ENCODE assay signal across 8 cellular contexts in genomic region chr2:24919100-24919976, GRCh38. TPM values are rescaled to one million over a fixed set of nuclear protein-coding genes. Genes with fewer than 3 reads are reported as not detected.
A peak's percentile ranks its signal among the peaks of the same experiment; 100 is the strongest.
DNase-seq lines count a peak whose midpoint lies in the region; ATAC-seq, FAIRE-seq and TF ChIP-seq lines count a peak whose summit lies in the region.

No MANE protein-coding gene starts in this region.

- H3K9me3 ChIP-seq in RWPE2 (ENCODE audit: severe bottlenecking) (no peaks in the 10 kb centered on the region), hepatocyte (ENCODE audit: low read depth) (no peaks in the 10 kb centered on the region), small intestine (ENCODE audit: control insufficient read depth, low read depth) (no peaks in the 10 kb centered on the region)

- H3K4me1 ChIP-seq in ACC112 (ENCODE audit: control insufficient read depth, insufficient read depth, low read length, unreplicated experiment) (peaks cover 12% of the 10 kb centered on the region), RWPE2 (ENCODE audit: insufficient read depth, poor library complexity, severe bottlenecking) (no peaks in the 10 kb centered on the region), hepatocyte (ENCODE audit: insufficient read depth) (no peaks in the 10 kb centered on the region), small intestine (ENCODE audit: control insufficient read depth in 2 of 2, insufficient read depth in 1 of 2, low read depth in 1 of 2, low read length in 1 of 2) (peaks cover 0 to 2% of the 10 kb centered on the region in 2 donors)

- H3K27ac ChIP-seq in ACC112 (ENCODE audit: low read depth, low read length), result no peak overlapping the region
- peak overlapping the region; percentile 74 for H3K27ac ChIP-seq in RWPE2 (ENCODE audit: poor library complexity, severe bottlenecking)
- peak overlapping the region; percentile 16 for H3K27ac ChIP-seq in hepatocyte
- peak overlapping the region in 1 of 2 donors; percentile 77 for H3K27ac ChIP-seq in small intestine (ENCODE audit: low read depth in 1 of 2, low read length in 1 of 2)

- WGBS in hepatocyte (ENCODE audit: low lambda C conversion rate, missing lambda C conversion rate), result 6% methylated on average over 60 of the region's 67 CpGs
- 4 to 8% (median 4%) methylated on average over 36 to 67 of the region's 67 CpGs for WGBS in small intestine, 3 donors

- TF ChIP-seq CTCF in RWPE2 (IDR thresholded peaks at IDR 0.05; ENCODE audit: poor library complexity, severe bottlenecking) (no peak), hepatocyte (IDR thresholded peaks at IDR 0.05; ENCODE audit: poor library complexity) (no peak)

- peak overlapping the region; percentile 89 for H3K4me2 ChIP-seq in hepatocyte

- H3K9me2 ChIP-seq in hepatocyte (replicated peaks; ENCODE audit: insufficient read depth), result no peaks in the 10 kb centered on the region

- no peaks in the 10 kb centered on the region for H3K36me3 ChIP-seq in ACC112 (ENCODE audit: insufficient read depth, low read length)
- peaks cover 27% of the 10 kb centered on the region for H3K36me3 ChIP-seq in RWPE2 (ENCODE audit: low read depth)
- H3K36me3 ChIP-seq in hepatocyte (replicated peaks; ENCODE audit: insufficient read depth, low read depth), result no peaks in the 10 kb centered on the region
- no peaks in the 10 kb centered on the region for H3K36me3 ChIP-seq in small intestine (ENCODE audit: control insufficient read depth in 2 of 2, insufficient read depth in 2 of 2, low read length in 2 of 2)

- peak overlapping the region; percentile 86 for H3K4me3 ChIP-seq in ACC112 (ENCODE audit: low read depth, low read length)
- H3K4me3 ChIP-seq in RWPE2 (ENCODE audit: severe bottlenecking), result peak overlapping the region; percentile 96
- H3K4me3 ChIP-seq in hepatocyte, result peak overlapping the region; percentile 45
- H3K4me3 ChIP-seq in small intestine (ENCODE audit: low read depth in 1 of 2, low read length in 2 of 2), result peak overlapping the region; percentile 74 to 76

- FAIRE-seq in small intestine (lab: Jason Lieb, UNC) (no peak), RCC 7860 (lab: Jason Lieb, UNC) (no peak)

- DNase-seq in RWPE2 (ENCODE audit: low spot score) (no peak), hepatocyte (ENCODE audit: low spot score) (peak; percentile 27), small intestine (peak; percentile 45), RCC 7860 (ENCODE audit: low spot score) (no peak)
- DNase-seq in activated naive CD8-positive, alpha-beta T cell treated with anti-CD3 and anti-CD28 coated beads, Interleukin-2, amount 50 U/mL, for 16 hours (ENCODE audit: low read depth, low spot score), result peak; percentile 30

- peak overlapping the region; percentile 74 for H2AFZ ChIP-seq in ACC112 (ENCODE audit: low read length, unreplicated experiment)
- peak overlapping the region; percentile 64 for H2AFZ ChIP-seq in hepatocyte

- ATAC-seq in GM18867 (IDR thresholded peaks at IDR 0.05; ENCODE audit: unreplicated experiment) (peak; percentile 21), HG03139 (IDR thresholded peaks at IDR 0.05; ENCODE audit: unreplicated experiment) (peak; percentile 11), RWPE2 (ENCODE audit: low read depth) (peak; percentile 71)

- no peaks in the 10 kb centered on the region for H3K27me3 ChIP-seq in ACC112 (ENCODE audit: insufficient read depth, low read length)
- no peaks in the 10 kb centered on the region for H3K27me3 ChIP-seq in RWPE2 (ENCODE audit: insufficient read depth, poor library complexity, severe bottlenecking)
- H3K27me3 ChIP-seq in hepatocyte, result no peaks in the 10 kb centered on the region
- no peaks in the 10 kb centered on the region for H3K27me3 ChIP-seq in small intestine (ENCODE audit: control insufficient read depth in 2 of 2, insufficient read depth in 2 of 2, low read length in 2 of 2)

- no peaks in the 10 kb centered on the region for H3K79me2 ChIP-seq in ACC112 (ENCODE audit: control insufficient read depth, insufficient read depth, low read length, unreplicated experiment)
- H3K79me2 ChIP-seq in hepatocyte, result no peaks in the 10 kb centered on the region

- no peaks in the 10 kb centered on the region for H4K20me1 ChIP-seq in hepatocyte (ENCODE audit: insufficient read depth, poor library complexity, severe bottlenecking)

RNA-seq across cellular contexts. Expression of gene ADCY3, which starts 0.7 kb away (rescaled TPM):
- 8.5 and 15.0 TPM in 2 replicates for total RNA-seq in hepatocyte
- polyA plus RNA-seq in hepatocyte (13.8 and 20.0 TPM in 2 replicates), small intestine (10 to 100 TPM in 1 of 3 donors, 1 to 10 TPM in 2; 3.6 to 36.3 (median 4.3) TPM)

RNA-seq across cellular contexts. Expression of gene DNAJC27, which starts 52.4 kb away (rescaled TPM):
- total RNA-seq in hepatocyte, result 4.4 and 6.9 TPM in 2 replicates
- 4.3 and 6.6 TPM in 2 replicates for polyA plus RNA-seq in hepatocyte
- 1 to 10 TPM in 1 of 3 donors, under 1 TPM in 2; 0.81 to 2.4 (median 0.89) TPM for polyA plus RNA-seq in small intestine

Comparison
In these comparisons a context has a peak if more than half of its experiments do, and no peak if none do; other contexts are left out.
1. H3K4me3 ChIP-seq: peak in every context shown above with its lines; median percentile 96 in RWPE2; 86 in ACC112; 75 in small intestine; 45 in hepatocyte.
2. ATAC-seq: peak in every context shown above with its lines; median percentile 71 in RWPE2; 21 in GM18867; 11 in HG03139.
3. DNase-seq: peak in activated naive CD8-positive, alpha-beta T cell treated with anti-CD3 and anti-CD28 coated beads, Interleukin-2, amount 50 U/mL, for 16 hours (single experiment), hepatocyte (single experiment) and small intestine (single experiment); none in RWPE2 (single experiment) and RCC 7860 (single experiment).